Comparison of ENCODE assay signal across 1 cellular context in genomic region chr17:29042026-29042678, GRCh38.
TF ChIP-seq lines count a peak whose summit lies in the region.

No MANE protein-coding gene starts in this region.

TF ChIP-seq in endothelial cell of umbilical vein, 7 proteins besides CTCF, POLR2A, EP300 and RAD21:
- TF ChIP-seq JUN (IDR thresholded peaks at IDR 0.05; ENCODE audit: borderline replicate concordance, insufficient read depth, insufficient read length, low read depth) (no peak), FOS (IDR thresholded peaks at IDR 0.05; ENCODE audit: borderline replicate concordance, insufficient read depth, low read length) (no peak), EZH2 (IDR thresholded peaks at IDR 0.05; ENCODE audit: borderline replicate concordance, low read depth, low read length, severe bottlenecking) (no peak), POLR2AphosphoS5 (IDR thresholded peaks at IDR 0.05; ENCODE audit: insufficient read depth, low read depth, low read length) (no peak), MYC (IDR thresholded peaks at IDR 0.05; ENCODE audit: low read depth, low read length) (no peak), MAX (IDR thresholded peaks at IDR 0.05; ENCODE audit: insufficient read depth, insufficient read length) (no peak), GATA2 (IDR thresholded peaks at IDR 0.05; ENCODE audit: insufficient read depth, insufficient read length, low read depth, low read length) (no peak)
